Comparison of ENCODE assay signal across 1 cellular context in the genomic region with DNA sequence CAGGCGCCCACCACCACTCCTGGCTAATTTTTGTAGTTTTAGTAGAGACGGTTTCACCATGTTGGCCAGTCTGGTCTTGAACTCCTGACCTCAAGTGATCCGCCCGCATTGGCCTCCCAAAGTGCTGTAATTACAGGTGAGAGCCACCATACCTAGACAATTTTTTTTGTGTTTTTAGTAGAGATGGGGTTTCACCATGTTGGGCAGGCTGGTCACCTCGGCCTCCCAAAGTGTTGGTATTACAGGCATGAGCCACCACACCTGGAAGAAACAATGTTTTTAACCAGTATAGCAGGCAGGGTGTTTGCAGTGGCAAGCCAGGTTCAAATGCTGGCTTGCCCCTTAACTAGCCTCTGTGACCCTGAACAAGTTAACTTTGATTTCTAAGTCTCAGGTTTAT.
TF ChIP-seq lines count a peak whose summit lies in the region.

No MANE protein-coding gene starts in this region.

TF ChIP-seq in HEK293, 187 proteins besides CTCF, POLR2A, EP300 and RAD21:
- TF ChIP-seq, protein P1, sequence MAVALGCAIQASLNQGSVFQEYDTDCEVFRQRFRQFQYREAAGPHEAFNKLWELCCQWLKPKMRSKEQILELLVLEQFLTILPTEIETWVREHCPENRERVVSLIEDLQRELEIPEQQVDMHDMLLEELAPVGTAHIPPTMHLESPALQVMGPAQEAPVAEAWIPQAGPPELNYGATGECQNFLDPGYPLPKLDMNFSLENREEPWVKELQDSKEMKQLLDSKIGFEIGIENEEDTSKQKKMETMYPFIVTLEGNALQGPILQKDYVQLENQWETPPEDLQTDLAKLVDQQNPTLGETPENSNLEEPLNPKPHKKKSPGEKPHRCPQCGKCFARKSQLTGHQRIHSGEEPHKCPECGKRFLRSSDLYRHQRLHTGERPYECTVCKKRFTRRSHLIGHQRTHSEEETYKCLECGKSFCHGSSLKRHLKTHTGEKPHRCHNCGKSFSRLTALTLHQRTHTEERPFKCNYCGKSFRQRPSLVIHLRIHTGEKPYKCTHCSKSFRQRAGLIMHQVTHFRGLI (tag by site-specific recombination; IDR thresholded peaks at IDR 0.05) = peak; percentile 87
